1 cellular context compared by ENCODE assay signal in the genomic region with DNA sequence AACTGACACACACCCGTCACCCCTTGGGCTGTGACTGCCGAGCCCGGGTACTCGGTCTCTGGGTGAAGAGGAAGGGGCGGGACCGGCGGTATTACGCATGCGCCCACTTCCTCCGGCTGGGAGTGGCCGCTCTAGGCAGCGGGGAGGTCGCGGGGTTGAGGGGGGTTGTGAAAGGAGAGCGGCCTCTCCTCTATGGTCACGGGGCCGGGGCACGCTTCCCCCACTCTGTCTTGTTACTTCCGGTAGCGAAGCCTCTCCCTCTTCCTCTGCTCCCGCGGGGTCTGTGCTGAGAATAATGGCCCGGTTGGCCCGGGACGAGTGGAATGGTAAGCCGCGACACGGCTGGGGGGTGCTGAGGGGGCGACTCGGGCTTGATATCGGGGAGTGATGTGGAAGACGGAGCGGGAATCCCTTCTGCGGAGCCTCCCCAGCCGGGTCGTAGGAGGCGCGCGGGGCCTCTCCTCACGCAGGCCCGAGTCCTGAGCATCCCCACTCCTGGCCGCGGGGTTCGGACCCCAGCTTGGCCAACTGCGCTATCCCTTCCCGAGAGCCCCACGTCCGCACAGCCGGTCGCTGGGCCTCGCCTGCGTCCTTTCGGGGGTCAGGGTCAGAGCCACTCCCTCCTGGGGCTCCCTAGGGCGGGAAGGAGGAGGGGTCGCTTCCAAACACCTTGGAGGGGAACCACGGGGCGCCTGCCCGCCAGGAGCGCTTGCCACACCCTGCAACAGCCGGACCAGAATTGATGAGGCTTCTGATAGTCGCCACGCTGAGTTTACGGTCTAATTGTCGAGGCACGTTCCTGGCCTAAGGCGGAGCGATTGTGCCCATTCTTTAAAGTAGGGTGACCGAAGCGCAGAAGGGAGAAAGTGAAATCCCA.
A peak's percentile ranks its signal among the peaks of the same experiment; 100 is the strongest.
TF ChIP-seq lines count a peak whose summit lies in the region.

A gene with protein sequence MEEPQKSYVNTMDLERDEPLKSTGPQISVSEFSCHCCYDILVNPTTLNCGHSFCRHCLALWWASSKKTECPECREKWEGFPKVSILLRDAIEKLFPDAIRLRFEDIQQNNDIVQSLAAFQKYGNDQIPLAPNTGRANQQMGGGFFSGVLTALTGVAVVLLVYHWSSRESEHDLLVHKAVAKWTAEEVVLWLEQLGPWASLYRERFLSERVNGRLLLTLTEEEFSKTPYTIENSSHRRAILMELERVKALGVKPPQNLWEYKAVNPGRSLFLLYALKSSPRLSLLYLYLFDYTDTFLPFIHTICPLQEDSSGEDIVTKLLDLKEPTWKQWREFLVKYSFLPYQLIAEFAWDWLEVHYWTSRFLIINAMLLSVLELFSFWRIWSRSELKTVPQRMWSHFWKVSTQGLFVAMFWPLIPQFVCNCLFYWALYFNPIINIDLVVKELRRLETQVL (plus strand): TSS at position 259 of the 877 bp plus-strand sequence. CDS start 11,396 bp downstream, outside the sequence.

TF ChIP-seq in HEK293, 187 proteins besides CTCF, POLR2A, EP300 and RAD21 (continued from another document):
- TF ChIP-seq, protein P1, sequence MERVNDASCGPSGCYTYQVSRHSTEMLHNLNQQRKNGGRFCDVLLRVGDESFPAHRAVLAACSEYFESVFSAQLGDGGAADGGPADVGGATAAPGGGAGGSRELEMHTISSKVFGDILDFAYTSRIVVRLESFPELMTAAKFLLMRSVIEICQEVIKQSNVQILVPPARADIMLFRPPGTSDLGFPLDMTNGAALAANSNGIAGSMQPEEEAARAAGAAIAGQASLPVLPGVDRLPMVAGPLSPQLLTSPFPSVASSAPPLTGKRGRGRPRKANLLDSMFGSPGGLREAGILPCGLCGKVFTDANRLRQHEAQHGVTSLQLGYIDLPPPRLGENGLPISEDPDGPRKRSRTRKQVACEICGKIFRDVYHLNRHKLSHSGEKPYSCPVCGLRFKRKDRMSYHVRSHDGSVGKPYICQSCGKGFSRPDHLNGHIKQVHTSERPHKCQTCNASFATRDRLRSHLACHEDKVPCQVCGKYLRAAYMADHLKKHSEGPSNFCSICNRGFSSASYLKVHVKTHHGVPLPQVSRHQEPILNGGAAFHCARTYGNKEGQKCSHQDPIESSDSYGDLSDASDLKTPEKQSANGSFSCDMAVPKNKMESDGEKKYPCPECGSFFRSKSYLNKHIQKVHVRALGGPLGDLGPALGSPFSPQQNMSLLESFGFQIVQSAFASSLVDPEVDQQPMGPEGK (tag by site-specific recombination; IDR thresholded peaks at IDR 0.05), result peak; percentile 80
